Comparison of ENCODE assay signal across 26 cellular contexts in genomic region chr7:96246972-96247371, GRCh38.
A peak's percentile ranks its signal among the peaks of the same experiment; 100 is the strongest.
DNase-seq lines count a peak whose midpoint lies in the region; ATAC-seq, FAIRE-seq and TF ChIP-seq lines count a peak whose summit lies in the region.
"Had no signal": no experiment of that assay in that cellular context is flagged by ENCODE, and none has a peak within 500 bp of the region (broad histone marks: within the 10 kb centered on the region; RNA-seq: fewer than 3 reads in every experiment).

No MANE protein-coding gene starts in this region.

- no peak overlapping the region for H3K27ac Mint-ChIP-seq in osteocyte (ENCODE audit: unreplicated experiment)
- H3K27ac Mint-ChIP-seq in activated CD4-positive, alpha-beta T cell treated with anti-CD3 and anti-CD28 coated beads, Interleukin-2, amount 10 ng/mL, durations not matched to agents 24 days and 14 days: no peak overlapping the region
- H3K27ac Mint-ChIP-seq: activated CD4-positive, alpha-beta T cell treated with anti-CD3 and anti-CD28 coated beads for 36 hours; activated naive CD4-positive, alpha-beta T cell treated with anti-CD3 and anti-CD28 coated beads for 36 hours; CD8-positive, alpha-beta memory T cell; H9 had no signal

- ATAC-seq in HG03378 (IDR thresholded peaks at IDR 0.05; ENCODE audit: unreplicated experiment): no peak
- ATAC-seq: activated CD4-positive, alpha-beta T cell treated with anti-CD3 and anti-CD28 coated beads for 36 hours; esophagus mucosa; foreskin keratinocyte had no signal

- TF ChIP-seq CTCF in D721Med (IDR thresholded peaks at IDR 0.05; ENCODE audit: insufficient read depth, missing control alignments) (no peak), osteocyte (IDR thresholded peaks at IDR 0.05) (no peak)

- H3K36me3 Mint-ChIP-seq in osteocyte (ENCODE audit: unreplicated experiment): no peaks in the 10 kb centered on the region
- H3K36me3 Mint-ChIP-seq in activated CD4-positive, alpha-beta T cell treated with anti-CD3 and anti-CD28 coated beads, Interleukin-2, amount 10 ng/mL, durations not matched to agents 24 days and 14 days (ENCODE audit: low read depth): peaks cover 1% of the 10 kb centered on the region

- FAIRE-seq in D721Med (lab: Jason Lieb, UNC): peak; percentile 25
- FAIRE-seq: bronchial epithelial cell, GM12891 had no signal

- H3K27me3 Mint-ChIP-seq in osteocyte (ENCODE audit: unreplicated experiment): no peaks in the 10 kb centered on the region
- H3K27me3 Mint-ChIP-seq in activated CD4-positive, alpha-beta T cell treated with anti-CD3 and anti-CD28 coated beads, Interleukin-2, amount 10 ng/mL, durations not matched to agents 24 days and 14 days: no peaks in the 10 kb centered on the region
- H3K27me3 Mint-ChIP-seq: activated CD4-positive, alpha-beta T cell treated with anti-CD3 and anti-CD28 coated beads for 36 hours had no signal

- H3K4me3 Mint-ChIP-seq in osteocyte (ENCODE audit: unreplicated experiment): no peak overlapping the region
- no peak overlapping the region for H3K4me3 Mint-ChIP-seq in activated CD4-positive, alpha-beta T cell treated with anti-CD3 and anti-CD28 coated beads, Interleukin-2, amount 10 ng/mL, durations not matched to agents 24 days and 14 days
- H3K4me3 Mint-ChIP-seq: activated CD4-positive, alpha-beta T cell treated with anti-CD3 and anti-CD28 coated beads for 36 hours; activated naive CD4-positive, alpha-beta T cell treated with anti-CD3 and anti-CD28 coated beads for 36 hours; CD8-positive, alpha-beta memory T cell; H9 had no signal

- intact Hi-C loops in activated CD4-positive, alpha-beta T cell treated with anti-CD3 and anti-CD28 coated beads, Interleukin-2, amount 10 ng/mL, durations not matched to agents 24 days and 14 days (cut with micrococcal nuclease): no loop called here

- H3K4me1 Mint-ChIP-seq in osteocyte (ENCODE audit: unreplicated experiment): no peaks in the 10 kb centered on the region
- H3K4me1 Mint-ChIP-seq in activated CD4-positive, alpha-beta T cell treated with anti-CD3 and anti-CD28 coated beads, Interleukin-2, amount 10 ng/mL, durations not matched to agents 24 days and 14 days: peaks cover 10% of the 10 kb centered on the region

- H3K9me3 Mint-ChIP-seq in osteocyte (ENCODE audit: unreplicated experiment): peaks cover 7% of the 10 kb centered on the region
- peaks cover 10% of the 10 kb centered on the region for H3K9me3 Mint-ChIP-seq in activated CD4-positive, alpha-beta T cell treated with anti-CD3 and anti-CD28 coated beads, Interleukin-2, amount 10 ng/mL, durations not matched to agents 24 days and 14 days
- H3K9me3 Mint-ChIP-seq: activated naive CD4-positive, alpha-beta T cell treated with anti-CD3 and anti-CD28 coated beads for 36 hours; CD8-positive, alpha-beta memory T cell; H9 had no signal

- DNase-seq in D721Med (ENCODE audit: insufficient read length, low spot score): no peak
- DNase-seq in NCI-H1417 treated with DMSO at 0.1 percent for 48 hours (lab: John Stamatoyannopoulos, UW): peak; percentile 95
- DNase-seq in NCI-H2171 (lab: John Stamatoyannopoulos, UW): peak; percentile 75
- DNase-seq in NCI-H774 (lab: John Stamatoyannopoulos, UW): peak; percentile 54
- no peak for DNase-seq in osteocyte (ENCODE audit: extremely low spot score, unreplicated experiment)
- no peak for DNase-seq in activated CD4-positive, alpha-beta T cell treated with anti-CD3 and anti-CD28 coated beads, Interleukin-2, amount 10 ng/mL, durations not matched to agents 24 days and 14 days
- no peak for DNase-seq in mucosa of gallbladder (ENCODE audit: low spot score)
- DNase-seq: activated CD4-positive, alpha-beta T cell treated with anti-CD3 and anti-CD28 coated beads for 36 hours; activated naive CD4-positive, alpha-beta T cell treated with anti-CD3 and anti-CD28 coated beads for 36 hours; activated T-cell treated with anti-CD3 and anti-CD28 coated beads, Interleukin-2, amount 50 U/mL, for 48 hours; AML-193; CD8-positive, alpha-beta memory T cell; colonic mucosa; effector memory CD4-positive, alpha-beta T cell; foreskin keratinocyte; H9; KG1; mesendoderm; MM.1S; NCI-H226; stimulated activated CD8-positive, alpha-beta memory T cell treated with anti-CD3 and anti-CD28 coated beads, Interleukin-4, amount 100 ng/mL, for 48 hours; transverse colon had no signal

Comparison
In these comparisons a context has a peak if more than half of its experiments do, and no peak if none do; other contexts are left out.
1. DNase-seq: peak in NCI-H1417 treated with DMSO at 0.1 percent for 48 hours (single experiment), NCI-H2171 (single experiment) and NCI-H774 (single experiment); none in D721Med (single experiment), osteocyte (single experiment), activated CD4-positive, alpha-beta T cell treated with anti-CD3 and anti-CD28 coated beads, Interleukin-2, amount 10 ng/mL, durations not matched to agents 24 days and 14 days (single experiment) and mucosa of gallbladder (single experiment).